ENCODE assay signal across 10 cellular contexts in the genomic region with DNA sequence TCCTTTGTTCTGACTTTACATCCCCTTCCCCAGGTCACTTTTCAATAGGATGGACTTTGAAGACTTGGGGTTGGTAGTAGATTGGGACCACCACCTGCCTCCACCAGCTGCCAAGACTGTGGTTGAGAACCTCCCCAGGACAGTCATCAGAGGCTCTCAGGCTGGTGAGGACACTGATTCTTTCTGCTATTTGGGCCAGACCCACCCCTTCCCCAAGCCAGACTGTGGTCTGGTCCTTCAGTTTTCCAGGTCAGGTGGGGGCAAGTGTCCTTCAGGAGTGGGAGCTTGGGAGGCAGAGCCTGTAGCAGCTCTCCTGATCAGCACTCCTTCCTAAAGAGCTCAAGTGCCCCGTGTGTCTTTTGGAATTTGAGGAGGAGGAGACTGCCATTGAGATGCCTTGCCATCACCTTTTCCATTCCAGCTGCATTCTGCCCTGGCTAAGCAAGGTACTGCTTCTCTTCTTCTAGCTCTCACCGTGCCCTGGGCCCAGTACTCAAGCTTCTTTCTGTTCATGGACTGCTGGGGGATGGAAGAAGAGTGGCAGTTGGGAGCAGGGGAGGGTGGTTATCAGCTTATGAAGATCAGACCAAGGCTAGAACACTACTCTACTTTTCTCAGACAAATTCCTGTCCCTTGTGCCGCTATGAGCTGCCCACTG. TPM values are rescaled to one million over a fixed set of nuclear protein-coding genes. Genes with fewer than 3 reads are reported as not detected.
DNase-seq lines count a peak whose midpoint lies in the region; ATAC-seq, FAIRE-seq and TF ChIP-seq lines count a peak whose summit lies in the region.
"Had no signal": no experiment of that assay in that cellular context is flagged by ENCODE, and none has a peak within 500 bp of the region (broad histone marks: within the 10 kb centered on the region; RNA-seq: fewer than 3 reads in every experiment).

No MANE protein-coding gene starts in this region.

- no peaks in the 10 kb centered on the region for H3K27me3 ChIP-seq in CD8-positive, alpha-beta T cell (ENCODE audit: insufficient read depth, low read length)
- H3K27me3 ChIP-seq in PC-3 (ENCODE audit: low read length) (no peaks in the 10 kb centered on the region), pancreas (no peaks in the 10 kb centered on the region)

- H4K20me1 ChIP-seq in PC-3 (ENCODE audit: low read length): no peaks in the 10 kb centered on the region

- POLR2A ChIA-PET in CD8-positive, alpha-beta T cell (lab: Charles Lee): interaction anchor here (0.6 to 2.6 kb wide), 11 partner anchors 8 to 270 kb away, joined by 3 to 20 read pairs (median 5); a partner anchor contains a TSS
- POLR2A ChIA-PET in PC-3 (lab: Charles Lee; ENCODE audit: unreplicated experiment): interaction anchor here (0.6 kb wide), 1 partner anchor 227 kb away, joined by 4 read pairs; no protein-coding TSS in a partner anchor

- H3K4me2 ChIP-seq in PC-3 (ENCODE audit: low read length): peak overlapping the region; percentile 97

- no peak overlapping the region for H2AFZ ChIP-seq in PC-3 (ENCODE audit: low read length)

- H3K27ac ChIP-seq in CD8-positive, alpha-beta T cell (ENCODE audit: low read depth, low read length): no peak overlapping the region
- no peak overlapping the region for H3K27ac ChIP-seq in PC-3 (ENCODE audit: low read length)
- peak overlapping the region in 1 of 4 donors; percentile 87 for H3K27ac ChIP-seq in pancreas
- H3K27ac ChIP-seq in caudate nucleus (ENCODE audit: low read depth, low read length): no peak overlapping the region

- H3K9me3 ChIP-seq in CD8-positive, alpha-beta T cell (ENCODE audit: low read length): no peaks in the 10 kb centered on the region
- H3K9me3 ChIP-seq in PC-3 (ENCODE audit: low read length) (no peaks in the 10 kb centered on the region), pancreas (no peaks in the 10 kb centered on the region)

- peaks cover 31% of the 10 kb centered on the region for H3K36me3 Mint-ChIP-seq in CD8-positive, alpha-beta T cell
- peaks cover 36% of the 10 kb centered on the region for H3K36me3 Mint-ChIP-seq in endothelial cell (ENCODE audit: low read depth, unreplicated experiment)

- no peaks in the 10 kb centered on the region for H3F3A ChIP-seq in PC-3 (ENCODE audit: low read length, unreplicated experiment)

- peaks cover 19% of the 10 kb centered on the region for H3K36me3 ChIP-seq in CD8-positive, alpha-beta T cell (ENCODE audit: insufficient read depth, low read length)
- H3K36me3 ChIP-seq in PC-3 (ENCODE audit: low read depth, low read length) (peaks cover 13% of the 10 kb centered on the region; the same call in 1 of the 2 replicates), pancreas (peaks cover 0 to 10% (median 9%) of the 10 kb centered on the region in 3 donors)

- WGBS in pancreas, 2 donors: 38 to 51% methylated on average over 3 of the region's 3 CpGs

- H3K27ac Mint-ChIP-seq in CD8-positive, alpha-beta T cell: peak overlapping the region; percentile 97
- peak overlapping the region; percentile 48 for H3K27ac Mint-ChIP-seq in endothelial cell (ENCODE audit: unreplicated experiment)

- peak overlapping the region; percentile 79 for H3K9ac ChIP-seq in PC-3 (ENCODE audit: low read length)

- H3K9me2 ChIP-seq in PC-3 (replicated peaks; ENCODE audit: low read length): no peaks in the 10 kb centered on the region

- H3K27me3 Mint-ChIP-seq in CD8-positive, alpha-beta T cell (ENCODE audit: low read depth): no peaks in the 10 kb centered on the region
- peaks cover 24% of the 10 kb centered on the region for H3K27me3 Mint-ChIP-seq in endothelial cell (ENCODE audit: unreplicated experiment)

- no peaks in the 10 kb centered on the region for H3K9me3 Mint-ChIP-seq in CD8-positive, alpha-beta T cell
- no peaks in the 10 kb centered on the region for H3K9me3 Mint-ChIP-seq in endothelial cell (ENCODE audit: unreplicated experiment)

- peaks cover 20% of the 10 kb centered on the region for H3K79me2 ChIP-seq in PC-3 (ENCODE audit: low read length)

- intact Hi-C loops in CD8-positive, alpha-beta T cell (cut with DNase I, micrococcal nuclease): no loop called here
- intact Hi-C loops in PC-3 (cut with micrococcal nuclease) (no loop called here), pancreas (cut with DNase I) (no loop called here)

- no TSS peak for BruUV-seq in PC-3 (replicated peaks; lab: Mats Ljungman, UMichigan)

- peak overlapping the region; percentile 97 for H3K4me3 Mint-ChIP-seq in CD8-positive, alpha-beta T cell
- peak overlapping the region; percentile 98 for H3K4me3 Mint-ChIP-seq in endothelial cell (ENCODE audit: unreplicated experiment)

- TF ChIP-seq CTCF in CD8-positive, alpha-beta T cell (IDR thresholded peaks at IDR 0.05): no peak
- TF ChIP-seq CTCF in PC-3 (conservative IDR thresholded peaks at IDR 0.05; ENCODE audit: low read depth, low read length) (no peak), endothelial cell (IDR thresholded peaks at IDR 0.05; ENCODE audit: unreplicated experiment) (no peak), pancreas (IDR thresholded peaks at IDR 0.05) (no peak)

- CTCF ChIA-PET in CD8-positive, alpha-beta T cell (lab: Charles Lee): interaction anchor here (0.6 to 1.6 kb wide), 3 partner anchors 10 to 44 kb away, joined by 3 to 5 read pairs (median 4); no protein-coding TSS in a partner anchor
- CTCF ChIA-PET in PC-3 (lab: Charles Lee): no interaction called here

- ATAC-seq in CD8-positive, alpha-beta T cell: no peak
- no peak for ATAC-seq in PC-3
- ATAC-seq in pancreas: no peak
- ATAC-seq in HG02870 (IDR thresholded peaks at IDR 0.05; ENCODE audit: unreplicated experiment): no peak

- H3K4me3 ChIP-seq in CD8-positive, alpha-beta T cell (ENCODE audit: low read depth, low read length): peak overlapping the region; percentile 75
- H3K4me3 ChIP-seq in PC-3 (ENCODE audit: low read length) (peak overlapping the region; percentile 85), pancreas (peak overlapping the region; percentile 56 to 83 (median 80))

- peaks cover 41% of the 10 kb centered on the region for H3K4me1 Mint-ChIP-seq in CD8-positive, alpha-beta T cell (ENCODE audit: low read depth)
- peaks cover 53% of the 10 kb centered on the region for H3K4me1 Mint-ChIP-seq in endothelial cell (ENCODE audit: unreplicated experiment)

- peaks cover 28% of the 10 kb centered on the region for H3K4me1 ChIP-seq in CD8-positive, alpha-beta T cell (ENCODE audit: insufficient read depth, low read length)
- H3K4me1 ChIP-seq in PC-3 (ENCODE audit: insufficient read depth, low read length) (peaks cover 15% of the 10 kb centered on the region; the same call in 1 of the 2 replicates), pancreas (peaks cover 11 to 36% (median 34%) of the 10 kb centered on the region in 3 donors)

- DNase-seq in CD8-positive, alpha-beta T cell: no peak
- DNase-seq in PC-3: no peak
- DNase-seq in endothelial cell (ENCODE audit: low spot score): no peak
- no peak for DNase-seq in pancreas
- no peak for DNase-seq in NCI-H1694 (lab: John Stamatoyannopoulos, UW)
- DNase-seq in NCI-H1092 treated with DMSO at 0.1 percent for 48 hours (lab: John Stamatoyannopoulos, UW): no peak
- DNase-seq in caudate nucleus (lab: John Stamatoyannopoulos, UW): no peak
- DNase-seq: activated gamma-delta T cell, MV-4-11 had no signal

- FAIRE-seq in pancreas (lab: Jason Lieb, UNC): no peak

RNA-seq across cellular contexts. Expression of a gene that starts 1.1 kb away (rescaled TPM):
- total RNA-seq in CD8-positive, alpha-beta T cell: 10 to 100 TPM; 38.1 to 41.0 TPM
- total RNA-seq in PC-3 (2014; rRNA removed) (170 and 225 TPM in 2 replicates), endothelial cell (ENCODE audit: unreplicated experiment) (155 TPM), pancreas (10 to 100 TPM; 53.5 to 94.1 (median 60.2) TPM)
- polyA plus RNA-seq in pancreas: 100 to 1,000 TPM in 1 of 2 donors, 10 to 100 TPM in 1; 92.6 to 104 TPM

RNA-seq across cellular contexts. Expression of a gene that starts 5.9 kb away (rescaled TPM):
- total RNA-seq in CD8-positive, alpha-beta T cell: 1 to 10 TPM; 5.7 to 6.0 TPM
- total RNA-seq in PC-3 (2014; rRNA removed): 3.9 and 4.9 TPM in 2 replicates
- 42.4 TPM for total RNA-seq in endothelial cell (ENCODE audit: unreplicated experiment)
- 10 to 100 TPM; 14.8 to 20.8 (median 17.6) TPM for total RNA-seq in pancreas
- polyA plus RNA-seq in pancreas: 10 to 100 TPM; 36.8 to 47.6 TPM

RNA-seq across cellular contexts. Expression of a gene that starts 12.4 kb away (rescaled TPM):
- 10 to 100 TPM; 22.7 to 23.9 TPM for total RNA-seq in CD8-positive, alpha-beta T cell
- 0.40 TPM in 1 of 2 replicates, not detected in the other for total RNA-seq in PC-3 (2014; rRNA removed)
- total RNA-seq in endothelial cell (ENCODE audit: unreplicated experiment): 296 TPM
- 10 to 100 TPM in 3 of 6 donors, 1 to 10 TPM in 3; 8.3 to 14.2 (median 11.1) TPM for total RNA-seq in pancreas
- 10 to 100 TPM; 27.7 to 29.5 TPM for polyA plus RNA-seq in pancreas

RNA-seq across cellular contexts. Expression of a gene that starts 15.3 kb away (rescaled TPM):
- total RNA-seq in CD8-positive, alpha-beta T cell: 10 to 100 TPM; 23.2 to 27.9 TPM
- total RNA-seq in PC-3 (2014; rRNA removed): 26.6 and 27.6 TPM in 2 replicates
- 47.5 TPM for total RNA-seq in endothelial cell (ENCODE audit: unreplicated experiment)
- total RNA-seq in pancreas: 10 to 100 TPM; 12.3 to 27.0 (median 14.0) TPM
- polyA plus RNA-seq in pancreas: 10 to 100 TPM; 18.8 to 33.1 TPM

RNA-seq across cellular contexts. Expression of a gene that starts 19.2 kb away (rescaled TPM):
- total RNA-seq in CD8-positive, alpha-beta T cell: 10 to 100 TPM; 28.1 to 28.7 TPM
- total RNA-seq in PC-3 (2014; rRNA removed): 141 and 142 TPM in 2 replicates
- 225 TPM for total RNA-seq in endothelial cell (ENCODE audit: unreplicated experiment)
- 100 to 1,000 TPM in 1 of 6 donors, 10 to 100 TPM in 5; 57.7 to 109 (median 69.7) TPM for total RNA-seq in pancreas
- polyA plus RNA-seq in pancreas: 100 to 1,000 TPM; 137 to 150 TPM

Comparison
In these comparisons a context has a peak if more than half of its experiments do, and no peak if none do; other contexts are left out.
1. RNA of a gene that starts 12.4 kb away (total RNA-seq): 296 TPM in endothelial cell (single experiment); 22.7 to 23.9 TPM in CD8-positive, alpha-beta T cell, 8.3 to 14.2 TPM in pancreas and 0.40 TPM in PC-3; every median in the first group is over 10 times any median in the second.
2. Peak in every context shown above with its lines, with median percentiles within 50 percentile points of each other: H3K4me3 ChIP-seq.